Comparison of ENCODE assay signal across 23 cellular contexts in genomic region chr5:61610262-61611024, GRCh38.
"Had no signal": no experiment of that assay in that cellular context is flagged by ENCODE, and none has a peak within 500 bp of the region (broad histone marks: within the 10 kb centered on the region; RNA-seq: fewer than 3 reads in every experiment).

No MANE protein-coding gene starts in this region.

- H3K27me3 ChIP-seq: brain microvascular endothelial cell, colonic mucosa, uterus had no signal

- DNase-seq: activated B cell treated with CpG ODN at 0.5 μM for 24 hours; activated CD4-positive, alpha-beta T cell treated with anti-CD3 and anti-CD28 coated beads for 48 hours; activated CD8-positive, alpha-beta T cell treated with anti-CD3 and anti-CD28 coated beads for 36 hours; activated naive CD4-positive, alpha-beta T cell treated with Interleukin-2 at 50 U/mL for 16 hours; activated naive CD8-positive, alpha-beta T cell treated with anti-CD3 and anti-CD28 coated beads, Interleukin-2, amount 10 ng/mL, durations not matched to agents 7 days and 5 days; activated T-cell treated with anti-CD3 and anti-CD28 coated beads, Interleukin-2, amount 50 U/mL, for 24 hours; brain microvascular endothelial cell; central memory CD4-positive, alpha-beta T cell; colonic mucosa; foreskin keratinocyte; hippocampal formation; nephron progenitor cell; psoas muscle; right cardiac atrium; stimulated activated CD4-positive, alpha-beta T cell treated with anti-CD3 and anti-CD28 coated beads, Interleukin-2, amount 100 ng/mL, for 24 hours; stimulated activated naive CD4-positive, alpha-beta T cell treated with Interleukin-2 at 50 U/mL for 16 hours; transverse colon; uterus had no signal

- ATAC-seq: activated CD8-positive, alpha-beta T cell treated with anti-CD3 and anti-CD28 coated beads for 36 hours; foreskin keratinocyte; left lobe of liver; psoas muscle; right cardiac atrium had no signal

- H3K27ac ChIP-seq: brain microvascular endothelial cell, colonic mucosa, foreskin keratinocyte, psoas muscle, transverse colon, uterus had no signal

- H3K4me3 ChIP-seq: colonic mucosa, lung, psoas muscle, transverse colon, uterus had no signal

- H3K4me1 Mint-ChIP-seq: activated B cell treated with CpG ODN at 0.5 μM for 24 hours; activated naive CD8-positive, alpha-beta T cell treated with anti-CD3 and anti-CD28 coated beads, Interleukin-2, amount 10 ng/mL, durations not matched to agents 7 days and 5 days; nephron progenitor cell had no signal

- H3K27ac Mint-ChIP-seq: activated B cell treated with CpG ODN at 0.5 μM for 24 hours; activated CD8-positive, alpha-beta T cell treated with anti-CD3 and anti-CD28 coated beads for 36 hours; activated naive CD8-positive, alpha-beta T cell treated with anti-CD3 and anti-CD28 coated beads, Interleukin-2, amount 10 ng/mL, durations not matched to agents 7 days and 5 days; activated T-cell treated with anti-CD3 and anti-CD28 coated beads, Interleukin-2, amount 50 U/mL, for 24 hours; activated T-helper 2 cell treated with anti-CD3 and anti-CD28 coated beads, Interferon-gamma antibody, Interleukin-2, Interleukin-4, amounts not matched to agents 10 μg/mL and 5 μg/mL and 100 μg/mL, durations not matched to agents 14 hours and 24 hours and 36 hours; mesothelial cell of epicardium; nephron progenitor cell; T-helper 2 cell treated with Interferon-gamma antibody and Interleukin-4, amounts not matched to agents 5 μg/mL and 100 μg/mL, for 36 hours had no signal

- H3K36me3 Mint-ChIP-seq: activated naive CD8-positive, alpha-beta T cell treated with anti-CD3 and anti-CD28 coated beads, Interleukin-2, amount 10 ng/mL, durations not matched to agents 7 days and 5 days; mesothelial cell of epicardium had no signal

- H3K9me3 Mint-ChIP-seq: activated B cell treated with CpG ODN at 0.5 μM for 24 hours; activated CD8-positive, alpha-beta T cell treated with anti-CD3 and anti-CD28 coated beads for 36 hours; activated naive CD8-positive, alpha-beta T cell treated with anti-CD3 and anti-CD28 coated beads, Interleukin-2, amount 10 ng/mL, durations not matched to agents 7 days and 5 days; activated T-cell treated with anti-CD3 and anti-CD28 coated beads, Interleukin-2, amount 50 U/mL, for 24 hours; activated T-helper 2 cell treated with anti-CD3 and anti-CD28 coated beads, Interferon-gamma antibody, Interleukin-2, Interleukin-4, amounts not matched to agents 10 μg/mL and 5 μg/mL and 100 μg/mL, durations not matched to agents 14 hours and 24 hours and 36 hours; mesothelial cell of epicardium; nephron progenitor cell; T-helper 2 cell treated with Interferon-gamma antibody and Interleukin-4, amounts not matched to agents 5 μg/mL and 100 μg/mL, for 36 hours had no signal

- H3K36me3 ChIP-seq: brain microvascular endothelial cell, colonic mucosa, transverse colon, uterus had no signal

- H3K9me3 ChIP-seq: colonic mucosa, psoas muscle, transverse colon, uterus had no signal

- H3K4me3 Mint-ChIP-seq: activated B cell treated with CpG ODN at 0.5 μM for 24 hours; activated CD8-positive, alpha-beta T cell treated with anti-CD3 and anti-CD28 coated beads for 36 hours; activated naive CD8-positive, alpha-beta T cell treated with anti-CD3 and anti-CD28 coated beads, Interleukin-2, amount 10 ng/mL, durations not matched to agents 7 days and 5 days; activated T-cell treated with anti-CD3 and anti-CD28 coated beads, Interleukin-2, amount 50 U/mL, for 24 hours; mesothelial cell of epicardium; nephron progenitor cell; T-helper 2 cell treated with Interferon-gamma antibody and Interleukin-4, amounts not matched to agents 5 μg/mL and 100 μg/mL, for 36 hours had no signal

- H3K4me1 ChIP-seq: colonic mucosa, foreskin keratinocyte, psoas muscle, transverse colon, uterus had no signal
